Comparison of ENCODE assay signal across 8 cellular contexts in the genomic region with DNA sequence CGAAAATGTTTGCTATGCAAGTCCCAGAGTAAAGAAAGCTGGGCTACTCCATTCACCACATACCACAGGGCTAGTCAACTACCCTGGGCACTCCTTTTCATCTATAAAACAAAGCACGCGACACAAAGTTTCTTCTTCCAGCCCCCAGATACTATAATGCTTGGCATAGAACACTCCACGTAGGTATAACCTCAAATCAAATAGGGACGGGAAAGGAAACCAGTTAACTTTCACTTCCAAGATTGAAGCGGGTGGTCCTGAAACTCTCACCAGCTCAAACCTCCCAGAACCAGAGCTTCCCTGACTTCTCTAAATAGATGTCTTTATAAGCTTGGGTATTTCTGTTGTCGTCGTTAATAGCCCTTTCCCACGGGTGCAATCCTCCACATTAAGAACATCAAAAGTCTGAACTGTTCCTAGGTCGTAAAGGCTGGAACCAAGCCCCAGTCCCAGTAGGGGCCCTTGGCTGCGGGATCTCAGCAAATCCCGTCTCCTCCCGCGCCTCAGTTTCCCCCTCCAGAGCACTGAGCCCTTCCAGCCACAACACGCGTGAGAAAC. TPM values are rescaled to one million over a fixed set of nuclear protein-coding genes. Genes with fewer than 3 reads are reported as not detected.
DNase-seq lines count a peak whose midpoint lies in the region; ATAC-seq and TF ChIP-seq lines count a peak whose summit lies in the region.

No MANE protein-coding gene starts in this region.

- H3K36me3 ChIP-seq in H7 (replicated peaks; ENCODE audit: control insufficient read depth, insufficient read depth, low read length) (no peaks in the 10 kb centered on the region), left ventricle myocardium inferior (peaks cover 7% of the 10 kb centered on the region)

- peaks cover 16% of the 10 kb centered on the region for H3K4me1 Mint-ChIP-seq in activated T-helper 17 cell treated with anti-CD3 and anti-CD28 coated beads, Interleukin-2, amount 50 U/mL, for 72 hours

- no peaks in the 10 kb centered on the region for H3K36me3 Mint-ChIP-seq in activated T-helper 17 cell treated with anti-CD3 and anti-CD28 coated beads, Interleukin-2, amount 50 U/mL, for 72 hours (ENCODE audit: low read depth)

- intact Hi-C loops in left ventricle myocardium inferior (cut with micrococcal nuclease): no loop called here

- no peaks in the 10 kb centered on the region for H3K9me3 ChIP-seq in left ventricle myocardium inferior (replicated peaks)

- DNase-seq in H7 (peak; percentile 48), left ventricle myocardium inferior (no peak), renal cortical epithelial cell (ENCODE audit: low read depth) (peak; percentile 48), SIG-M5 treated with dmso at 0.1 percent for 504 hours (lab: John Stamatoyannopoulos, UW; ENCODE audit: unreplicated experiment) (no peak), KBM-7 (no peak)

- peak overlapping the region; percentile 65 for H3K27ac Mint-ChIP-seq in activated T-helper 17 cell treated with anti-CD3 and anti-CD28 coated beads, Interleukin-2, amount 50 U/mL, for 72 hours

- ATAC-seq in activated T-helper 17 cell treated with anti-CD3 and anti-CD28 coated beads, Interleukin-2, amount 50 U/mL, for 72 hours (replicated peaks): peak; percentile 22
- no peak for ATAC-seq in HG03280 (IDR thresholded peaks at IDR 0.05; ENCODE audit: unreplicated experiment)

- peak overlapping the region; percentile 64 for H3K4me3 ChIP-seq in H7 (ENCODE audit: insufficient read depth, low read depth, low read length)
- H3K4me3 ChIP-seq in left ventricle myocardium inferior: peak overlapping the region; percentile 96

- H3K27ac ChIP-seq in C4-2B: peak overlapping the region; percentile 61
- H3K27ac ChIP-seq in left ventricle myocardium inferior (replicated peaks): peak overlapping the region; percentile 92

- H3K4me3 Mint-ChIP-seq in activated T-helper 17 cell treated with anti-CD3 and anti-CD28 coated beads, Interleukin-2, amount 50 U/mL, for 72 hours: peak overlapping the region; percentile 84

- no peaks in the 10 kb centered on the region for H3K9me3 Mint-ChIP-seq in activated T-helper 17 cell treated with anti-CD3 and anti-CD28 coated beads, Interleukin-2, amount 50 U/mL, for 72 hours

- TF ChIP-seq CTCF in C4-2B (conservative IDR thresholded peaks at IDR 0.05): no peak
- no peak for TF ChIP-seq CTCF in left ventricle myocardium inferior (IDR thresholded peaks at IDR 0.05; ENCODE audit: borderline replicate concordance)

- H3K27me3 Mint-ChIP-seq in activated T-helper 17 cell treated with anti-CD3 and anti-CD28 coated beads, Interleukin-2, amount 50 U/mL, for 72 hours: peaks cover 17% of the 10 kb centered on the region

- in situ Hi-C loops in KBM-7 (cut with MboI; ENCODE audit: low pct_unique_long_range_greater_than_20kb, low sequenced_read_pairs): no loop called here

- H3K4me1 ChIP-seq in left ventricle myocardium inferior: peaks cover 51% of the 10 kb centered on the region

- peaks cover 4% of the 10 kb centered on the region; the same call in 1 of the 2 replicates for H3K27me3 ChIP-seq in H7 (ENCODE audit: control insufficient read depth, insufficient read depth, low read length)
- no peaks in the 10 kb centered on the region for H3K27me3 ChIP-seq in left ventricle myocardium inferior (ENCODE audit: low read depth)

RNA-seq across cellular contexts. Expression of a gene that starts 0.6 kb away (rescaled TPM):
- 57.4 and 60.6 TPM in 2 replicates for total RNA-seq in H7 (2014; rRNA removed; shearing (Covaris generic))
- total RNA-seq in activated T-helper 17 cell treated with anti-CD3 and anti-CD28 coated beads, Interleukin-2, amount 50 U/mL, for 72 hours: 10 to 100 TPM in 1 of 2 donors, 1 to 10 TPM in 1; 3.6 to 16.5 TPM
- total RNA-seq in left ventricle myocardium inferior: 100 TPM
- 62.2 and 88.1 TPM in 2 replicates for total RNA-seq in renal cortical epithelial cell

RNA-seq across cellular contexts. Expression of a gene that starts 46.3 kb away (rescaled TPM):
- total RNA-seq in H7 (2014; rRNA removed; shearing (Covaris generic)): 30.0 and 46.1 TPM in 2 replicates
- total RNA-seq in activated T-helper 17 cell treated with anti-CD3 and anti-CD28 coated beads, Interleukin-2, amount 50 U/mL, for 72 hours: 10 to 100 TPM; 18.8 to 19.5 TPM
- total RNA-seq in left ventricle myocardium inferior: 20.3 TPM
- 45.6 and 47.1 TPM in 2 replicates for total RNA-seq in renal cortical epithelial cell

Comparison
In these comparisons a context has a peak if more than half of its experiments do, and no peak if none do; other contexts are left out.
1. DNase-seq: peak in H7 (single experiment) and renal cortical epithelial cell (single experiment); none in left ventricle myocardium inferior (single experiment), SIG-M5 treated with dmso at 0.1 percent for 504 hours (single experiment) and KBM-7 (single experiment).